In the genomic region with DNA sequence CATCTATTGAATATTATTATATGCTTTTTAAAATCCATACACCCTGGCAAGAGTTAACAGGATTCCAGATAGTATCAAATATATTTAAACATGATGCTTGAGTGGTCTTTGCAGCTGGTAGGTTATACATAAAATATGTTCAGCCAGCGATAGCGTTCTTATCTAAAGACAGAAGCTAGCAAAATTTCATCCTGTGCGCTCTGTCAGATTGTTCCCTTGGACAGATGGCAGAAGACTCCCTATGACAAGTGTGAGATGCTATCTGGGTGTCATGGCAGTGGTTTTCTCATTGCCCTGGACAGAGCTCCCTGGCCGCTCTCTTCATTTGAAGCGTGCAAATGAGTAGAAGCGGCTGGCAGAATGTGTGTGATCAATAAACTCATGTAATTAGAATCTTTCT, we compare ENCODE assay signal across 34 cellular contexts.
"Had no signal": no experiment of that assay in that cellular context is flagged by ENCODE, and none has a peak within 500 bp of the region (broad histone marks: within the 10 kb centered on the region; RNA-seq: fewer than 3 reads in every experiment).

No MANE protein-coding gene starts in this region.

- H3K4me3 ChIP-seq: adrenal gland, body of pancreas, breast epithelium had no signal

- H3K36me3 ChIP-seq: adrenal gland, brain microvascular endothelial cell, breast epithelium had no signal

- DNase-seq: activated B cell treated with CpG ODN at 0.5 μM for 24 hours; activated CD4-positive, alpha-beta memory T cell treated with anti-CD3 and anti-CD28 coated beads for 36 hours; activated CD4-positive, alpha-beta T cell treated with anti-CD3 and anti-CD28 coated beads for 4 hours; activated CD4-positive, alpha-beta T cell treated with anti-CD3 and anti-CD28 coated beads, Interleukin-2, amount 10 ng/mL, durations not matched to agents 24 days and 14 days; activated CD4-positive, alpha-beta T cell treated with anti-CD3 and anti-CD28 coated beads, Interleukin-2, amount 50 U/mL, for 1 hour; activated CD4-positive, alpha-beta T cell treated with anti-CD3 and anti-CD28 coated beads, Interleukin-2, amount 50 U/mL, for 4 hours; activated CD4-positive, CD25-positive, alpha-beta regulatory T cell treated with anti-CD3 and anti-CD28 coated beads, Interleukin-2, amount 50 U/mL, for 72 hours; activated CD8-positive, alpha-beta memory T cell treated with anti-CD3 and anti-CD28 coated beads, Interleukin-2, amount 50 U/mL, for 4 hours; activated CD8-positive, alpha-beta T cell treated with anti-CD3 and anti-CD28 coated beads for 36 hours; activated effector memory CD4-positive, alpha-beta T cell treated with anti-CD3 and anti-CD28 coated beads, Interleukin-2, amount 50 U/mL, for 16 hours; activated gamma-delta T cell treated with Interleukin-2 at 50 U/mL for 16 hours; activated naive CD4-positive, alpha-beta T cell; activated naive CD4-positive, alpha-beta T cell treated with anti-CD3 and anti-CD28 coated beads for 36 hours; activated naive CD4-positive, alpha-beta T cell treated with anti-CD3 and anti-CD28 coated beads, Interleukin-2, amount 50 U/mL, for 16 hours; activated naive CD8-positive, alpha-beta T cell treated with anti-CD3 and anti-CD28 coated beads for 36 hours; activated T-cell treated with anti-CD3 and anti-CD28 coated beads for 4 hours; activated T-cell treated with anti-CD3 and anti-CD28 coated beads, Interleukin-2, amount 50 U/mL, for 1 hour; activated T-cell treated with anti-CD3 and anti-CD28 coated beads, Interleukin-2, amount 50 U/mL, for 4 hours; activated T-cell treated with anti-CD3 and anti-CD28 coated beads, Interleukin-2, amount 50 U/mL, for 72 hours; adrenal gland; amniotic stem cell; aorta; body of pancreas; brain microvascular endothelial cell; central memory CD4-positive, alpha-beta T cell; T-helper 2 cell; T-helper 9 cell had no signal

- H3K9me3 Mint-ChIP-seq: activated naive CD8-positive, alpha-beta T cell treated with anti-CD3 and anti-CD28 coated beads for 36 hours; activated T-helper 1 cell treated with anti-CD3 and anti-CD28 coated beads, Interleukin-12 subunit alpha, Interleukin-12 subunit beta, Interleukin-2, Interleukin-4 antibody, amounts not matched to agents 30 ng/mL and 10 ng/mL and 1 ng/mL, durations not matched to agents 14 hours and 24 hours and 36 hours had no signal

- H3K4me1 Mint-ChIP-seq: activated B cell treated with CpG ODN at 0.5 μM for 24 hours; activated CD4-positive, alpha-beta T cell treated with anti-CD3 and anti-CD28 coated beads, Interleukin-2, amount 10 ng/mL, durations not matched to agents 24 days and 14 days; activated naive CD8-positive, alpha-beta T cell treated with anti-CD3 and anti-CD28 coated beads for 36 hours; activated T-helper 17 cell treated with anti-CD3 and anti-CD28 coated beads, Interleukin-2, amount 50 U/mL, for 72 hours had no signal

- H3K36me3 Mint-ChIP-seq: activated CD4-positive, alpha-beta memory T cell treated with anti-CD3 and anti-CD28 coated beads for 36 hours; activated naive CD4-positive, alpha-beta T cell treated with anti-CD3 and anti-CD28 coated beads, Interleukin-2, amount 50 U/mL, for 72 hours; activated naive CD8-positive, alpha-beta T cell treated with anti-CD3 and anti-CD28 coated beads for 36 hours had no signal

- H3K27me3 ChIP-seq: adrenal gland, body of pancreas, brain microvascular endothelial cell, breast epithelium had no signal

- H3K27me3 Mint-ChIP-seq: activated B cell treated with CpG ODN at 0.5 μM for 24 hours; activated CD4-positive, alpha-beta memory T cell treated with anti-CD3 and anti-CD28 coated beads for 36 hours; activated CD4-positive, alpha-beta T cell treated with anti-CD3 and anti-CD28 coated beads, Interleukin-2, amount 10 ng/mL, durations not matched to agents 24 days and 14 days; activated CD8-positive, alpha-beta T cell treated with anti-CD3 and anti-CD28 coated beads for 36 hours; activated naive CD8-positive, alpha-beta T cell treated with anti-CD3 and anti-CD28 coated beads for 36 hours; activated T-helper 17 cell treated with anti-CD3 and anti-CD28 coated beads, Interleukin-2, amount 50 U/mL, for 72 hours had no signal

- H3K27ac ChIP-seq: adrenal gland, body of pancreas, brain microvascular endothelial cell, breast epithelium, VCaP had no signal

- H3K27ac Mint-ChIP-seq: activated B cell treated with CpG ODN at 0.5 μM for 24 hours; activated CD4-positive, alpha-beta memory T cell treated with anti-CD3 and anti-CD28 coated beads for 36 hours; activated CD4-positive, alpha-beta T cell treated with anti-CD3 and anti-CD28 coated beads, Interleukin-2, amount 10 ng/mL, durations not matched to agents 24 days and 14 days; activated CD8-positive, alpha-beta T cell treated with anti-CD3 and anti-CD28 coated beads for 36 hours; activated naive CD4-positive, alpha-beta T cell treated with anti-CD3 and anti-CD28 coated beads for 36 hours; activated naive CD4-positive, alpha-beta T cell treated with anti-CD3 and anti-CD28 coated beads, Interleukin-2, amount 50 U/mL, for 72 hours; activated naive CD8-positive, alpha-beta T cell treated with anti-CD3 and anti-CD28 coated beads for 36 hours; activated T-cell treated with anti-CD3 and anti-CD28 coated beads, Interleukin-2, amount 50 U/mL, for 72 hours; activated T-helper 1 cell treated with anti-CD3 and anti-CD28 coated beads, Interleukin-12 subunit alpha, Interleukin-12 subunit beta, Interleukin-2, Interleukin-4 antibody, amounts not matched to agents 30 ng/mL and 10 ng/mL and 1 ng/mL, durations not matched to agents 14 hours and 24 hours and 36 hours; activated T-helper 17 cell treated with anti-CD3 and anti-CD28 coated beads, Interleukin-2, amount 50 U/mL, for 72 hours; T-helper 1 cell treated with Interleukin-12 subunit alpha and Interleukin-12 subunit beta and Interleukin-4 antibody, amounts not matched to agents 30 μg/mL and 1 μg/mL, for 36 hours; T-helper 2 cell treated with Interferon-gamma antibody and Interleukin-4, amounts not matched to agents 5 μg/mL and 100 μg/mL, for 36 hours had no signal

- ATAC-seq: activated CD8-positive, alpha-beta T cell treated with anti-CD3 and anti-CD28 coated beads for 36 hours; activated naive CD4-positive, alpha-beta T cell treated with anti-CD3 and anti-CD28 coated beads, Interleukin-2, amount 50 U/mL, for 72 hours; activated T-cell treated with anti-CD3 and anti-CD28 coated beads, Interleukin-2, amount 50 U/mL, for 4 hours; activated T-cell treated with anti-CD3 and anti-CD28 coated beads, Interleukin-2, amount 50 U/mL, for 72 hours; activated T-helper 17 cell treated with anti-CD3 and anti-CD28 coated beads, Interleukin-2, amount 50 U/mL, for 72 hours; body of pancreas had no signal

- H3K4me3 Mint-ChIP-seq: activated B cell treated with CpG ODN at 0.5 μM for 24 hours; activated CD4-positive, alpha-beta memory T cell treated with anti-CD3 and anti-CD28 coated beads for 36 hours; activated CD4-positive, alpha-beta T cell treated with anti-CD3 and anti-CD28 coated beads, Interleukin-2, amount 10 ng/mL, durations not matched to agents 24 days and 14 days; activated CD8-positive, alpha-beta T cell treated with anti-CD3 and anti-CD28 coated beads for 36 hours; activated naive CD4-positive, alpha-beta T cell treated with anti-CD3 and anti-CD28 coated beads for 36 hours; activated naive CD8-positive, alpha-beta T cell treated with anti-CD3 and anti-CD28 coated beads for 36 hours; activated T-cell treated with anti-CD3 and anti-CD28 coated beads, Interleukin-2, amount 50 U/mL, for 4 hours; activated T-cell treated with anti-CD3 and anti-CD28 coated beads, Interleukin-2, amount 50 U/mL, for 72 hours; activated T-helper 1 cell treated with anti-CD3 and anti-CD28 coated beads, Interleukin-12 subunit alpha, Interleukin-12 subunit beta, Interleukin-2, Interleukin-4 antibody, amounts not matched to agents 30 ng/mL and 10 ng/mL and 1 ng/mL, durations not matched to agents 14 hours and 24 hours and 36 hours; activated T-helper 17 cell treated with anti-CD3 and anti-CD28 coated beads, Interleukin-2, amount 50 U/mL, for 72 hours; T-helper 1 cell treated with Interleukin-12 subunit alpha and Interleukin-12 subunit beta and Interleukin-4 antibody, amounts not matched to agents 30 μg/mL and 1 μg/mL, for 36 hours; T-helper 2 cell treated with Interferon-gamma antibody and Interleukin-4, amounts not matched to agents 5 μg/mL and 100 μg/mL, for 36 hours had no signal

- H3K4me1 ChIP-seq: adrenal gland, body of pancreas, breast epithelium had no signal
